Comparison of ENCODE assay signal across 1 cellular context in genomic region chr2:197045115-197045514, GRCh38.
TF ChIP-seq lines count a peak whose summit lies in the region.

No MANE protein-coding gene starts in this region.

TF ChIP-seq in SK-N-SH treated with all-trans-retinoic acid at 6 μM for 48 hours, 23 proteins besides CTCF, POLR2A, EP300 and RAD21 (continued from another document):
- TF ChIP-seq TSHZ2 (CRISPR knock-in tag; IDR thresholded peaks at IDR 0.05): no peak
